ENCODE assay signal across 1 cellular context in the genomic region with DNA sequence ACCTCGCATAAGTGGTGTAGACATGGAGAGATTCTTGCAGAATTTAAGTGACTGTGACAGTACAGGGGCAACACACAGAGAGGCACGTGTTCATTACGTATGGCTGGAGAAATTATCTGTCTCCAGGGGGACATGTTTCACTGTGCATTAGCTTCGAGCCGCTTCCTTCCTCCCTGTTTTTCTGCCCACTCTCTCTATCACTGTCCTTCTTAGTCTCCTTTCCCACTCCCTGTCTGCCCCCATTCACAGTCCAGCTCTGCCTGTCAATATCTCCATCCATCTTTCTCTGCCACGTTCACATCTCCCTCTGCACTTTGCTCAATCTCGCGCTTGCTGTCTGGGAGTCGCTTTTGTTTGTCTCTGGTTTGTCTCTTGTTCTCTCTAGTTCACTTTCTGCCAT.
TF ChIP-seq lines count a peak whose summit lies in the region.

No MANE protein-coding gene starts in this region.

TF ChIP-seq in K562, 482 proteins besides CTCF, POLR2A, EP300 and RAD21 (continued from another document and continues in another):
- TF ChIP-seq, protein P1, sequence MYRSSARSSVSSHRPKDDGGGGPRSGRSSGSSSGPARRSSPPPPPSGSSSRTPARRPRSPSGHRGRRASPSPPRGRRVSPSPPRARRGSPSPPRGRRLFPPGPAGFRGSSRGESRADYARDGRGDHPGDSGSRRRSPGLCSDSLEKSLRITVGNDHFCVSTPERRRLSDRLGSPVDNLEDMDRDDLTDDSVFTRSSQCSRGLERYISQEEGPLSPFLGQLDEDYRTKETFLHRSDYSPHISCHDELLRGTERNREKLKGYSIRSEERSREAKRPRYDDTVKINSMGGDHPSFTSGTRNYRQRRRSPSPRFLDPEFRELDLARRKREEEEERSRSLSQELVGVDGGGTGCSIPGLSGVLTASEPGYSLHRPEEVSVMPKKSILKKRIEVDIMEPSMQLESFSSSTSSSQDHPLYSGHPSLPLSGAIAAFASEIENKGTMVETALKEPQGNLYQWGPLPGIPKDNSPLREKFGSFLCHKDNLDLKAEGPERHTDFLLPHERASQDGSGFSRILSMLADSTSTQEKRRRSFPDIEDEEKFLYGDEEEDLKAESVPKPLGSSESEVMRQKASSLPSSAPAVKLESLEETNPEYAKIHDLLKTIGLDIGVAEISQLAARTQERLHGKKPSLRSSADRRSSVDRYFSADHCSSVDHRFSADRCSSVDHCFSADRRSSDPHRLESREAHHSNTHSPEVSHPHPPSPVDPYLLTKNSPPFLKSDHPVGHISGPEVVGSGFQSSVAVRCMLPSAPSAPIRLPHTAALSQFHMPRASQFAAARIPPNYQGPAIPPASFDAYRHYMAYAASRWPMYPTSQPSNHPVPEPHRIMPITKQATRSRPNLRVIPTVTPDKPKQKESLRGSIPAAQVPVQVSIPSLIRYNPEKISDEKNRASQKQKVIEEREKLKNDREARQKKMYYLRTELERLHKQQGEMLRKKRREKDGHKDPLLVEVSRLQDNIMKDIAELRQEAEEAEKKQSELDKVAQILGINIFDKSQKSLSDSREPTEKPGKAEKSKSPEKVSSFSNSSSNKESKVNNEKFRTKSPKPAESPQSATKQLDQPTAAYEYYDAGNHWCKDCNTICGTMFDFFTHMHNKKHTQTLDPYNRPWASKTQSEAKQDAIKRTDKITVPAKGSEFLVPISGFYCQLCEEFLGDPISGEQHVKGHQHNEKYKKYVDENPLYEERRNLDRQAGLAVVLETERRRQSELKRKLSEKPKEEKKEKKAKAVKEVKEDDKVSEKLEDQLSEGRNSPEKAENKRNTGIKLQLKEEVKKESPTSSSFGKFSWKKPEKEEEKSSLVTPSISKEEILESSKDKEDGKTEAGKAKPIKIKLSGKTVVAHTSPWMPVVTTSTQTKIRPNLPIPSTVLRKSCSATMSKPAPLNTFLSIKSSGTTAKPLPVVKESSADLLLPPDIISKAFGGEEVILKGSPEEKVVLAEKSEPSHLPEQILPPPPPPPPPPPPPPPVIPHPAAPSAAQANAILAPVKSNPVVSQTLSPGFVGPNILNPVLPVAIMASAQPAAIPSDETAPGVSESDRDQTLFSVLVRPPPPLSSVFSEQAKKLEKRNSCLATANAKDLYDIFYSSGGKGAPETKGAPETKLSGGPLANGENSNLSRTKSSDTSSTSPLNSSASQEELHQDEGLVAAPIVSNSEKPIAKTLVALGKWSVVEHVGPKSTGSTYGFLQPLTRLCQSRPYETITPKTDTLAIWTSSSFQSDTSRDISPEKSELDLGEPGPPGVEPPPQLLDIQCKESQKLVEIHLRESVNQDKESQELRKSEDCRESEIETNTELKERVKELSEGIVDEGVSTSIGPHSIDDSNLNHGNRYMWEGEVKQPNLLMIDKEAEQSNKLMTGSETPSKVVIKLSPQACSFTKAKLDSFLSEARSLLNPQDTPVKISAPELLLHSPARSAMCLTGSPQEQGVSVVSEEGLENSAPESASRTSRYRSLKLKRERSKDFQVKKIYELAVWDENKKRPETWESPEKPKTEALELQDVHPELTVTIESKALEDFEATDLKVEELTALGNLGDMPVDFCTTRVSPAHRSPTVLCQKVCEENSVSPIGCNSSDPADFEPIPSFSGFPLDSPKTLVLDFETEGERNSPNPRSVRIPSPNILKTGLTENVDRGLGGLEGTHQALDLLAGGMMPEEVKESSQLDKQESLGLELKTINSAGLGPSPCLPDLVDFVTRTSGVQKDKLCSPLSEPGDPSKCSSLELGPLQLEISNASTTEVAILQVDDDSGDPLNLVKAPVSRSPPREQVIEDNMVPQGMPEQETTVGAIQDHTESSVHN (IDR thresholded peaks at IDR 0.05; ENCODE audit: borderline replicate concordance in 1 of 2, low read depth in 1 of 2): no peak
- peak; percentile 47; the same call in 1 of the 2 replicates for TF ChIP-seq ZNF592 (IDR thresholded peaks at IDR 0.05)
- TF ChIP-seq POLR3A (IDR thresholded peaks at IDR 0.05; ENCODE audit: borderline replicate concordance, extremely low read depth, insufficient read depth, insufficient read length): no peak
- no peak for TF ChIP-seq SPI1 (IDR thresholded peaks at IDR 0.05; ENCODE audit: borderline replicate concordance, low read depth, low read length)
- TF ChIP-seq RBFOX2 (IDR thresholded peaks at IDR 0.05; ENCODE audit: low read depth, low read length): no peak
- TF ChIP-seq ZNF165 (CRISPR knock-in tag; IDR thresholded peaks at IDR 0.05; ENCODE audit: borderline replicate concordance): no peak
- TF ChIP-seq, protein P2, sequence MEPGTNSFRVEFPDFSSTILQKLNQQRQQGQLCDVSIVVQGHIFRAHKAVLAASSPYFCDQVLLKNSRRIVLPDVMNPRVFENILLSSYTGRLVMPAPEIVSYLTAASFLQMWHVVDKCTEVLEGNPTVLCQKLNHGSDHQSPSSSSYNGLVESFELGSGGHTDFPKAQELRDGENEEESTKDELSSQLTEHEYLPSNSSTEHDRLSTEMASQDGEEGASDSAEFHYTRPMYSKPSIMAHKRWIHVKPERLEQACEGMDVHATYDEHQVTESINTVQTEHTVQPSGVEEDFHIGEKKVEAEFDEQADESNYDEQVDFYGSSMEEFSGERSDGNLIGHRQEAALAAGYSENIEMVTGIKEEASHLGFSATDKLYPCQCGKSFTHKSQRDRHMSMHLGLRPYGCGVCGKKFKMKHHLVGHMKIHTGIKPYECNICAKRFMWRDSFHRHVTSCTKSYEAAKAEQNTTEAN (CRISPR knock-in tag; IDR thresholded peaks at IDR 0.05): no peak
- no peak for TF ChIP-seq HNRNPK (IDR thresholded peaks at IDR 0.05; ENCODE audit: low read depth, low read length, poor library complexity, severe bottlenecking)
- TF ChIP-seq, protein P3, sequence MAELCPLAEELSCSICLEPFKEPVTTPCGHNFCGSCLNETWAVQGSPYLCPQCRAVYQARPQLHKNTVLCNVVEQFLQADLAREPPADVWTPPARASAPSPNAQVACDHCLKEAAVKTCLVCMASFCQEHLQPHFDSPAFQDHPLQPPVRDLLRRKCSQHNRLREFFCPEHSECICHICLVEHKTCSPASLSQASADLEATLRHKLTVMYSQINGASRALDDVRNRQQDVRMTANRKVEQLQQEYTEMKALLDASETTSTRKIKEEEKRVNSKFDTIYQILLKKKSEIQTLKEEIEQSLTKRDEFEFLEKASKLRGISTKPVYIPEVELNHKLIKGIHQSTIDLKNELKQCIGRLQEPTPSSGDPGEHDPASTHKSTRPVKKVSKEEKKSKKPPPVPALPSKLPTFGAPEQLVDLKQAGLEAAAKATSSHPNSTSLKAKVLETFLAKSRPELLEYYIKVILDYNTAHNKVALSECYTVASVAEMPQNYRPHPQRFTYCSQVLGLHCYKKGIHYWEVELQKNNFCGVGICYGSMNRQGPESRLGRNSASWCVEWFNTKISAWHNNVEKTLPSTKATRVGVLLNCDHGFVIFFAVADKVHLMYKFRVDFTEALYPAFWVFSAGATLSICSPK (IDR thresholded peaks at IDR 0.05; ENCODE audit: borderline replicate concordance): no peak; the same call in 1 of the 2 replicates
- no peak for TF ChIP-seq OTX1 (CRISPR knock-in tag; IDR thresholded peaks at IDR 0.05)
- no peak for TF ChIP-seq ZNF282 (CRISPR knock-in tag; IDR thresholded peaks at IDR 0.05)
- TF ChIP-seq NONO (IDR thresholded peaks at IDR 0.05; ENCODE audit: low read depth in 2 of 2, low read length in 1 of 2): no peak
- TF ChIP-seq ZNF766 (CRISPR knock-in tag; conservative IDR thresholded peaks at IDR 0.05): no peak
- TF ChIP-seq CREM (IDR thresholded peaks at IDR 0.05; ENCODE audit: low read depth): peak; percentile 32; the same call in 1 of the 2 replicates
- TF ChIP-seq CHCHD3 (CRISPR knock-in tag; IDR thresholded peaks at IDR 0.05): no peak
- TF ChIP-seq ZBTB8A (IDR thresholded peaks at IDR 0.05; ENCODE audit: partially characterized antibody): no peak
- TF ChIP-seq ATF7 (IDR thresholded peaks at IDR 0.05): 0 out of 2 replicates have a peak, but pooled peaks have one; percentile 11
- TF ChIP-seq MAX (CRISPR knock-in tag; IDR thresholded peaks at IDR 0.05): no peak
- TF ChIP-seq, protein P4, sequence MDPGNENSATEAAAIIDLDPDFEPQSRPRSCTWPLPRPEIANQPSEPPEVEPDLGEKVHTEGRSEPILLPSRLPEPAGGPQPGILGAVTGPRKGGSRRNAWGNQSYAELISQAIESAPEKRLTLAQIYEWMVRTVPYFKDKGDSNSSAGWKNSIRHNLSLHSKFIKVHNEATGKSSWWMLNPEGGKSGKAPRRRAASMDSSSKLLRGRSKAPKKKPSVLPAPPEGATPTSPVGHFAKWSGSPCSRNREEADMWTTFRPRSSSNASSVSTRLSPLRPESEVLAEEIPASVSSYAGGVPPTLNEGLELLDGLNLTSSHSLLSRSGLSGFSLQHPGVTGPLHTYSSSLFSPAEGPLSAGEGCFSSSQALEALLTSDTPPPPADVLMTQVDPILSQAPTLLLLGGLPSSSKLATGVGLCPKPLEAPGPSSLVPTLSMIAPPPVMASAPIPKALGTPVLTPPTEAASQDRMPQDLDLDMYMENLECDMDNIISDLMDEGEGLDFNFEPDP (CRISPR knock-in tag; IDR thresholded peaks at IDR 0.05): no peak
- no peak for TF ChIP-seq GABPA (tag; conservative IDR thresholded peaks at IDR 0.05; ENCODE audit: low read depth)
- no peak for TF ChIP-seq ZNF431 (CRISPR knock-in tag; IDR thresholded peaks at IDR 0.05)
- TF ChIP-seq RBM34 (IDR thresholded peaks at IDR 0.05; ENCODE audit: borderline replicate concordance, insufficient read depth, low read length): no peak
- TF ChIP-seq ZKSCAN1 (IDR thresholded peaks at IDR 0.05; ENCODE audit: low read depth, low read length): no peak
- TF ChIP-seq, protein P5, sequence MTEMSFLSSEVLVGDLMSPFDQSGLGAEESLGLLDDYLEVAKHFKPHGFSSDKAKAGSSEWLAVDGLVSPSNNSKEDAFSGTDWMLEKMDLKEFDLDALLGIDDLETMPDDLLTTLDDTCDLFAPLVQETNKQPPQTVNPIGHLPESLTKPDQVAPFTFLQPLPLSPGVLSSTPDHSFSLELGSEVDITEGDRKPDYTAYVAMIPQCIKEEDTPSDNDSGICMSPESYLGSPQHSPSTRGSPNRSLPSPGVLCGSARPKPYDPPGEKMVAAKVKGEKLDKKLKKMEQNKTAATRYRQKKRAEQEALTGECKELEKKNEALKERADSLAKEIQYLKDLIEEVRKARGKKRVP (CRISPR knock-in tag; IDR thresholded peaks at IDR 0.05): no peak
- peak; percentile 3; the same call in 1 of the 2 replicates for TF ChIP-seq BHLHE40 (IDR thresholded peaks at IDR 0.05; ENCODE audit: low read length)
- no peak for TF ChIP-seq DMBX1 (CRISPR knock-in tag; IDR thresholded peaks at IDR 0.05; ENCODE audit: borderline replicate concordance)
- no peak for TF ChIP-seq CREB1 (IDR thresholded peaks at IDR 0.05)
- TF ChIP-seq CREB1 (CRISPR knock-in tag; IDR thresholded peaks at IDR 0.05): no peak
- TF ChIP-seq KDM4B (IDR thresholded peaks at IDR 0.05; ENCODE audit: borderline replicate concordance in 2 of 2, low read depth in 1 of 2): no peak
- TF ChIP-seq FOXA3 (CRISPR knock-in tag; conservative IDR thresholded peaks at IDR 0.05 in 1 of 2, IDR thresholded peaks at IDR 0.05 in 1 of 2): no peak
- TF ChIP-seq XRCC3 (IDR thresholded peaks at IDR 0.05): no peak
- no peak for TF ChIP-seq TSC22D4 (tag; IDR thresholded peaks at IDR 0.05)
- no peak; the same call in 1 of the 2 replicates for TF ChIP-seq HDAC2 (IDR thresholded peaks at IDR 0.05)
- TF ChIP-seq PYGO2 (tag; IDR thresholded peaks at IDR 0.05): no peak
- TF ChIP-seq NCOA4 (IDR thresholded peaks at IDR 0.05; ENCODE audit: partially characterized antibody): no peak
- peak; percentile 20 for TF ChIP-seq POLR2B (IDR thresholded peaks at IDR 0.05; ENCODE audit: low read depth, partially characterized antibody)
- TF ChIP-seq ELF1 (tag; IDR thresholded peaks at IDR 0.05): no peak
- TF ChIP-seq ZNF395 (CRISPR knock-in tag; IDR thresholded peaks at IDR 0.05): no peak
- TF ChIP-seq, protein P6, sequence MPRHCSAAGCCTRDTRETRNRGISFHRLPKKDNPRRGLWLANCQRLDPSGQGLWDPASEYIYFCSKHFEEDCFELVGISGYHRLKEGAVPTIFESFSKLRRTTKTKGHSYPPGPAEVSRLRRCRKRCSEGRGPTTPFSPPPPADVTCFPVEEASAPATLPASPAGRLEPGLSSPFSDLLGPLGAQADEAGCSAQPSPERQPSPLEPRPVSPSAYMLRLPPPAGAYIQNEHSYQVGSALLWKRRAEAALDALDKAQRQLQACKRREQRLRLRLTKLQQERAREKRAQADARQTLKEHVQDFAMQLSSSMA (CRISPR knock-in tag; IDR thresholded peaks at IDR 0.05): no peak
